ENCODE assay signal across 21 cellular contexts in genomic region chr7:106867641-106868351, GRCh38. TPM values are rescaled to one million over a fixed set of nuclear protein-coding genes. Genes with fewer than 3 reads are reported as not detected.
A peak's percentile ranks its signal among the peaks of the same experiment; 100 is the strongest.
DNase-seq lines count a peak whose midpoint lies in the region; ATAC-seq and TF ChIP-seq lines count a peak whose summit lies in the region.
"Had no signal": no experiment of that assay in that cellular context is flagged by ENCODE, and none has a peak within 500 bp of the region (broad histone marks: within the 10 kb centered on the region; RNA-seq: fewer than 3 reads in every experiment).

No MANE protein-coding gene starts in this region.

- H3K27ac Mint-ChIP-seq in stimulated activated naive CD8-positive, alpha-beta T cell treated with anti-CD3 and anti-CD28 coated beads, Interleukin-15, Interleukin-2, amounts not matched to agents 100 ng/mL and 50 ng/mL, for 24 hours = peak overlapping the region; percentile 55
- peak overlapping the region; percentile 96 for H3K27ac Mint-ChIP-seq in activated B cell treated with CpG ODN at 0.5 μM for 24 hours
- H3K27ac Mint-ChIP-seq in naive thymus-derived CD4-positive, alpha-beta T cell = peak overlapping the region in 4 of 9 donors; percentile 8 to 96 (median 96)
- no peak overlapping the region for H3K27ac Mint-ChIP-seq in Caco-2 (ENCODE audit: unreplicated experiment)
- H3K27ac Mint-ChIP-seq: endodermal cell; neural progenitor cell; T-helper 2 cell treated with Interferon-gamma antibody and Interleukin-4, amounts not matched to agents 5 μg/mL and 100 μg/mL, for 36 hours; type B pancreatic cell had no signal

- H3K4me3 ChIP-seq in naive thymus-derived CD4-positive, alpha-beta T cell (ENCODE audit: low read length) = no peak overlapping the region
- H3K4me3 ChIP-seq in Caco-2 (ENCODE audit: low read depth, low read length) = no peak overlapping the region
- H3K4me3 ChIP-seq: neural progenitor cell, SJCRH30 had no signal

- peaks cover 86% of the 10 kb centered on the region for H3K4me1 Mint-ChIP-seq in stimulated activated naive CD8-positive, alpha-beta T cell treated with anti-CD3 and anti-CD28 coated beads, Interleukin-15, Interleukin-2, amounts not matched to agents 100 ng/mL and 50 ng/mL, for 24 hours (ENCODE audit: low read depth)
- peaks cover 82% of the 10 kb centered on the region for H3K4me1 Mint-ChIP-seq in activated B cell treated with CpG ODN at 0.5 μM for 24 hours
- peaks cover 55 to 88% (median 75%) of the 10 kb centered on the region in 7 donors for H3K4me1 Mint-ChIP-seq in naive thymus-derived CD4-positive, alpha-beta T cell
- H3K4me1 Mint-ChIP-seq in Caco-2 (ENCODE audit: low read depth, unreplicated experiment) = no peaks in the 10 kb centered on the region

- peaks cover 52% of the 10 kb centered on the region for H3K36me3 Mint-ChIP-seq in stimulated activated naive CD8-positive, alpha-beta T cell treated with anti-CD3 and anti-CD28 coated beads, Interleukin-15, Interleukin-2, amounts not matched to agents 100 ng/mL and 50 ng/mL, for 24 hours (ENCODE audit: low read depth)
- H3K36me3 Mint-ChIP-seq in activated B cell treated with CpG ODN at 0.5 μM for 24 hours (ENCODE audit: low read depth) (peaks cover 66% of the 10 kb centered on the region), Caco-2 (ENCODE audit: insufficient read depth, unreplicated experiment) (no peaks in the 10 kb centered on the region)
- H3K36me3 Mint-ChIP-seq in naive thymus-derived CD4-positive, alpha-beta T cell = peaks cover 16 to 52% (median 47%) of the 10 kb centered on the region in 5 donors
- H3K36me3 Mint-ChIP-seq: neural progenitor cell, type B pancreatic cell had no signal

- no peaks in the 10 kb centered on the region for H3K27me3 Mint-ChIP-seq in stimulated activated naive CD8-positive, alpha-beta T cell treated with anti-CD3 and anti-CD28 coated beads, Interleukin-15, Interleukin-2, amounts not matched to agents 100 ng/mL and 50 ng/mL, for 24 hours
- no peaks in the 10 kb centered on the region for H3K27me3 Mint-ChIP-seq in activated B cell treated with CpG ODN at 0.5 μM for 24 hours
- no peaks in the 10 kb centered on the region for H3K27me3 Mint-ChIP-seq in naive thymus-derived CD4-positive, alpha-beta T cell
- peaks cover 15% of the 10 kb centered on the region for H3K27me3 Mint-ChIP-seq in Caco-2 (ENCODE audit: insufficient read depth, unreplicated experiment)
- H3K27me3 Mint-ChIP-seq: type B pancreatic cell had no signal

- H3K27me3 ChIP-seq in naive thymus-derived CD4-positive, alpha-beta T cell (ENCODE audit: control insufficient read depth in 2 of 2, insufficient read depth in 2 of 2, low read length in 2 of 2) = no peaks in the 10 kb centered on the region
- H3K27me3 ChIP-seq in Caco-2 (replicated peaks; ENCODE audit: control insufficient read depth, insufficient read depth, low read length) = no peaks in the 10 kb centered on the region
- H3K27me3 ChIP-seq: neural progenitor cell, SJCRH30 had no signal

- no peaks in the 10 kb centered on the region for H3K9me3 Mint-ChIP-seq in stimulated activated naive CD8-positive, alpha-beta T cell treated with anti-CD3 and anti-CD28 coated beads, Interleukin-15, Interleukin-2, amounts not matched to agents 100 ng/mL and 50 ng/mL, for 24 hours
- H3K9me3 Mint-ChIP-seq in activated B cell treated with CpG ODN at 0.5 μM for 24 hours (no peaks in the 10 kb centered on the region), Caco-2 (ENCODE audit: unreplicated experiment) (no peaks in the 10 kb centered on the region)
- peaks cover 0 to 2% (median 0%) of the 10 kb centered on the region in 11 donors for H3K9me3 Mint-ChIP-seq in naive thymus-derived CD4-positive, alpha-beta T cell
- H3K9me3 Mint-ChIP-seq: neural progenitor cell; T-helper 2 cell treated with Interferon-gamma antibody and Interleukin-4, amounts not matched to agents 5 μg/mL and 100 μg/mL, for 36 hours; type B pancreatic cell had no signal

- no peak for ATAC-seq in stimulated activated naive CD8-positive, alpha-beta T cell treated with anti-CD3 and anti-CD28 coated beads, Interleukin-15, Interleukin-2, amounts not matched to agents 100 U/mL and 50 U/mL, for 24 hours
- ATAC-seq in activated B cell treated with CpG ODN at 0.5 μM for 24 hours (ENCODE audit: low read depth) (no peak), HG03342 (IDR thresholded peaks at IDR 0.05; ENCODE audit: unreplicated experiment) (no peak)
- no peak for ATAC-seq in naive thymus-derived CD4-positive, alpha-beta T cell

- H3K36me3 ChIP-seq in naive thymus-derived CD4-positive, alpha-beta T cell (ENCODE audit: control insufficient read depth in 2 of 3, insufficient read depth in 3 of 3, low read length in 3 of 3) = peaks cover 0 to 32% (median 4%) of the 10 kb centered on the region in 3 experiments
- no peaks in the 10 kb centered on the region for H3K36me3 ChIP-seq in Caco-2 (ENCODE audit: control insufficient read depth, insufficient read depth, low read length)
- H3K36me3 ChIP-seq: neural progenitor cell, SJCRH30 had no signal

- no peaks in the 10 kb centered on the region for H3K9me3 ChIP-seq in naive thymus-derived CD4-positive, alpha-beta T cell (ENCODE audit: control insufficient read depth in 2 of 3, low read length in 3 of 3)
- no peaks in the 10 kb centered on the region for H3K9me3 ChIP-seq in Caco-2
- H3K9me3 ChIP-seq: SJCRH30 had no signal

- no peak overlapping the region for H3K27ac ChIP-seq in naive thymus-derived CD4-positive, alpha-beta T cell (ENCODE audit: low read depth, low read length)
- H3K27ac ChIP-seq: neural progenitor cell, SJCRH30 had no signal

- no peak for TF ChIP-seq POLR2A in erythroblast (IDR thresholded peaks at IDR 0.05; ENCODE audit: low read length)

- no peak for DNase-seq in stimulated activated naive CD8-positive, alpha-beta T cell treated with anti-CD3 and anti-CD28 coated beads, Interleukin-15, Interleukin-2, amounts not matched to agents 100 U/mL and 50 U/mL, for 24 hours
- no peak for DNase-seq in activated B cell treated with CpG ODN at 0.5 μM for 24 hours
- DNase-seq in naive thymus-derived CD4-positive, alpha-beta T cell = no peak
- DNase-seq in Caco-2 = no peak
- DNase-seq in erythroblast (lab: John Stamatoyannopoulos, UW) = no peak
- no peak for DNase-seq in H4 (ENCODE audit: low spot score)
- DNase-seq: activated gamma-delta T cell; endodermal cell; KBM-7; mesendoderm; NCI-H1092; NCI-H2107; NCI-H526 treated with DMSO at 0.1 percent for 48 hours; SJCRH30; stimulated activated CD4-positive, alpha-beta T cell treated with anti-CD3 and anti-CD28 coated beads, Interleukin-12 subunit alpha, Interleukin-12 subunit beta, amount 100 ng/mL, for 4 hours had no signal

- no peak for TF ChIP-seq CTCF in activated B cell treated with CpG ODN at 0.5 μM for 24 hours (IDR thresholded peaks at IDR 0.05)
- no peak for TF ChIP-seq CTCF in Caco-2 (IDR thresholded peaks at IDR 0.05; ENCODE audit: insufficient read depth in 1 of 2, low read depth in 1 of 2, low read length in 1 of 2, severe bottlenecking in 1 of 2, unreplicated experiment in 1 of 2)

- H3K4me1 ChIP-seq in naive thymus-derived CD4-positive, alpha-beta T cell (ENCODE audit: control insufficient read depth in 2 of 2, insufficient read depth in 2 of 2, low read length in 2 of 2) = peaks cover 54 to 58% of the 10 kb centered on the region in 2 donors
- no peaks in the 10 kb centered on the region for H3K4me1 ChIP-seq in Caco-2
- H3K4me1 ChIP-seq: neural progenitor cell, SJCRH30 had no signal

- POLR2A ChIA-PET in activated B cell treated with CpG ODN at 0.5 μM for 24 hours (lab: Charles Lee) (interaction anchor here (0.5 kb wide), 2 partner anchors 156 to 1336 kb away, joined by 3 to 4 read pairs; no protein-coding TSS in a partner anchor), Caco-2 (lab: Charles Lee) (no interaction called here)
- POLR2A ChIA-PET in naive thymus-derived CD4-positive, alpha-beta T cell (lab: Charles Lee) = interaction anchor here (0.9 kb wide), 1 partner anchor 47 kb away, joined by 3 read pairs; no protein-coding TSS in a partner anchor

- no TSS peak for BruUV-seq in Caco-2 (replicated peaks; lab: Mats Ljungman, UMichigan)

- no peak overlapping the region for H3K4me3 Mint-ChIP-seq in stimulated activated naive CD8-positive, alpha-beta T cell treated with anti-CD3 and anti-CD28 coated beads, Interleukin-15, Interleukin-2, amounts not matched to agents 100 ng/mL and 50 ng/mL, for 24 hours
- H3K4me3 Mint-ChIP-seq in activated B cell treated with CpG ODN at 0.5 μM for 24 hours = peak overlapping the region; percentile 91
- peak overlapping the region in 8 of 10 donors; percentile 4 to 98 (median 78) for H3K4me3 Mint-ChIP-seq in naive thymus-derived CD4-positive, alpha-beta T cell
- H3K4me3 Mint-ChIP-seq in Caco-2 (ENCODE audit: unreplicated experiment) = no peak overlapping the region
- H3K4me3 Mint-ChIP-seq: endodermal cell, neural progenitor cell, type B pancreatic cell had no signal

- intact Hi-C loops in activated B cell treated with CpG ODN at 0.5 μM for 24 hours (cut with micrococcal nuclease) (loop anchor here (5.0 to 10.0 kb wide), 3 partner anchors 315 to 1923 kb away; partner anchors contain the start of gene NAMPT), Caco-2 (cut with micrococcal nuclease; ENCODE audit: unreplicated experiment) (no loop called here)
- intact Hi-C loops in naive thymus-derived CD4-positive, alpha-beta T cell (cut with micrococcal nuclease) = loop anchor here (5.0 to 10.0 kb wide), 8 partner anchors 75 to 797 kb away; partner anchors contain the start of genes PRKAR2B (in 2 of the 2), SYPL1 (in 2 of the 2), COG5 (in 1 of the 2) and DUS4L (in 1 of the 2)

- CTCF ChIA-PET in activated B cell treated with CpG ODN at 0.5 μM for 24 hours (lab: Charles Lee) (no interaction called here), Caco-2 (lab: Charles Lee) (no interaction called here)
- CTCF ChIA-PET in naive thymus-derived CD4-positive, alpha-beta T cell (lab: Charles Lee) = no interaction called here

RNA-seq across cellular contexts. Expression of gene PIK3CG, which starts 2.7 kb away (rescaled TPM):
- total RNA-seq in activated B cell treated with CpG ODN at 0.5 μM for 24 hours (62.0 and 63.6 TPM in 2 replicates), Caco-2 (2022) (not detected in 2 replicates)
- total RNA-seq in naive thymus-derived CD4-positive, alpha-beta T cell = 10 to 100 TPM; 25.1 to 54.9 (median 30.6) TPM
- 10 to 100 TPM; 15.3 to 21.7 TPM for polyA plus RNA-seq in naive thymus-derived CD4-positive, alpha-beta T cell
- not detected in 2 replicates for total RNA-seq in H4 (2014; rRNA removed; shearing (Covaris generic))
- total RNA-seq: SJCRH30 had no signal
- polyA plus RNA-seq: keratinocyte had no signal

Comparison
In these comparisons a context has a peak if more than half of its experiments do, and no peak if none do; other contexts are left out.
1. H3K4me3 Mint-ChIP-seq: peak in activated B cell treated with CpG ODN at 0.5 μM for 24 hours (single experiment) and naive thymus-derived CD4-positive, alpha-beta T cell (8 of 10); none in stimulated activated naive CD8-positive, alpha-beta T cell treated with anti-CD3 and anti-CD28 coated beads, Interleukin-15, Interleukin-2, amounts not matched to agents 100 ng/mL and 50 ng/mL, for 24 hours (single experiment) and Caco-2 (single experiment).
2. RNA of gene PIK3CG, which starts 2.7 kb away (total RNA-seq): 62.0 to 63.6 TPM in activated B cell treated with CpG ODN at 0.5 μM for 24 hours and 25.1 to 54.9 TPM in naive thymus-derived CD4-positive, alpha-beta T cell; not detected in Caco-2 and not detected in H4; every median in the first group is over 10 times any median in the second.